8 cellular contexts compared by ENCODE assay signal in the genomic region with DNA sequence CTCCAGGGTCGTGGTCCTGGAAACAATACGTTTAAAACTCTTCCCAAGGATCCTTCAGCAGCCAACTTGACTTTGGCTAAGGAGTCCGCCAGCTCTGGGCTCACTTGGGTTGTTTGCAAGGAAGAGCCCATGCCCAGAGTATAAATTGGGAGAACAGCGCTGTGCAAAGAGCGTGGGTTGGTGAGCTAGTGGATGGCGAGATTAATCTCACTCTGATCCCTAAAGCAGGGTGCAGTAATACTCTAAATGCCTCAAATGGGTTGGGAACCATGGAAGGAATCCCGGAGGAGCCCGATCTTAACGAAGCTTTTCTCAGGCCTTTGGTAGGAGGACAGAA. TPM values are rescaled to one million over a fixed set of nuclear protein-coding genes. Genes with fewer than 3 reads are reported as not detected.
DNase-seq lines count a peak whose midpoint lies in the region; ATAC-seq and TF ChIP-seq lines count a peak whose summit lies in the region.

No MANE protein-coding gene starts in this region.

- no peaks in the 10 kb centered on the region for H3F3A ChIP-seq in neural cell (ENCODE audit: insufficient read depth, low read length, poor library complexity, severe bottlenecking)

- DNase-seq in CD14-positive monocyte (ENCODE audit: low spot score) (no peak), endothelial cell (ENCODE audit: low spot score) (no peak), superior temporal gyrus (ENCODE audit: extremely low spot score) (no peak)

- H3K36me3 Mint-ChIP-seq in CD14-positive monocyte (peaks cover 4 to 9% of the 10 kb centered on the region in 2 donors), endothelial cell (ENCODE audit: low read depth, unreplicated experiment) (no peaks in the 10 kb centered on the region)

- H3K79me2 ChIP-seq in OCI-LY3 (ENCODE audit: low read length) (peaks cover 43% of the 10 kb centered on the region), neural cell (replicated peaks; ENCODE audit: insufficient read depth, low read length) (peaks cover 20% of the 10 kb centered on the region)

- intact Hi-C loops in CD14-positive monocyte (cut with micrococcal nuclease), result no loop called here

- peak overlapping the region; percentile 81; the same call in 1 of the 2 replicates for H2AFZ ChIP-seq in OCI-LY3 (ENCODE audit: low read depth, low read length)
- peak overlapping the region; percentile 84 for H2AFZ ChIP-seq in neural cell (ENCODE audit: low read depth, low read length)

- H3K27me3 Mint-ChIP-seq in CD14-positive monocyte (ENCODE audit: low read depth in 3 of 3) (peaks cover 0 to 6% (median 3%) of the 10 kb centered on the region in 3 donors), endothelial cell (ENCODE audit: unreplicated experiment) (no peaks in the 10 kb centered on the region)

- H3K36me3 ChIP-seq in OCI-LY3 (replicated peaks; ENCODE audit: low read depth, low read length) (no peaks in the 10 kb centered on the region), neural cell (ENCODE audit: insufficient read depth, low read length) (no peaks in the 10 kb centered on the region)

- H3K4me1 ChIP-seq in OCI-LY3 (ENCODE audit: low read length), result peaks cover 20% of the 10 kb centered on the region

- peak overlapping the region; percentile 65; the same call in 1 of the 2 replicates for H3K9ac ChIP-seq in OCI-LY3 (ENCODE audit: low read length)
- peak overlapping the region; percentile 75 for H3K9ac ChIP-seq in neural cell (ENCODE audit: low read length)

- H3K4me1 Mint-ChIP-seq in CD14-positive monocyte, result peaks cover 34% of the 10 kb centered on the region
- H3K4me1 Mint-ChIP-seq in endothelial cell (ENCODE audit: unreplicated experiment), result peaks cover 18% of the 10 kb centered on the region

- H3K4me3 ChIP-seq in OCI-LY3 (ENCODE audit: low read length) (peak overlapping the region; percentile 91), neural cell (ENCODE audit: low read length) (peak overlapping the region; percentile 72)

- TF ChIP-seq EP300 in neural cell (conservative IDR thresholded peaks at IDR 0.05; ENCODE audit: poor library complexity, severe bottlenecking), result no peak

- H3K4me3 Mint-ChIP-seq in CD14-positive monocyte, result peak overlapping the region; percentile 92 to 98
- H3K4me3 Mint-ChIP-seq in endothelial cell (ENCODE audit: unreplicated experiment), result peak overlapping the region; percentile 93

- H3K9me3 ChIP-seq in OCI-LY3 (ENCODE audit: insufficient read depth, low read length), result no peaks in the 10 kb centered on the region
- H3K9me3 ChIP-seq in neural cell (ENCODE audit: low read length), result no peaks in the 10 kb centered on the region

- no peak for TF ChIP-seq CTCF in CD14-positive monocyte (IDR thresholded peaks at IDR 0.05)
- TF ChIP-seq CTCF in OCI-LY3 (IDR thresholded peaks at IDR 0.05; ENCODE audit: low read depth, low read length), result no peak
- TF ChIP-seq CTCF in endothelial cell (IDR thresholded peaks at IDR 0.05; ENCODE audit: unreplicated experiment), result no peak
- no peak for TF ChIP-seq CTCF in neural cell (IDR thresholded peaks at IDR 0.05; ENCODE audit: poor library complexity, severe bottlenecking)

- TF ChIP-seq RAD21 in neural cell (conservative IDR thresholded peaks at IDR 0.05), result no peak

- H3K27me3 ChIP-seq in OCI-LY3 (ENCODE audit: low read depth, low read length), result no peaks in the 10 kb centered on the region
- H3K27me3 ChIP-seq in neural cell (ENCODE audit: insufficient read depth, low read depth, low read length), result no peaks in the 10 kb centered on the region

- ATAC-seq in HG02678 (IDR thresholded peaks at IDR 0.05; ENCODE audit: unreplicated experiment) (no peak), GM18870 (IDR thresholded peaks at IDR 0.05; ENCODE audit: unreplicated experiment) (no peak), HG03469 (IDR thresholded peaks at IDR 0.05; ENCODE audit: unreplicated experiment) (no peak)

- H3K4me2 ChIP-seq in OCI-LY3 (ENCODE audit: low read length) (peak overlapping the region; percentile 80), neural cell (ENCODE audit: low read length) (peak overlapping the region; percentile 37)

- H3K27ac Mint-ChIP-seq in CD14-positive monocyte, result peak overlapping the region; percentile 92 to 96 (median 95)
- peak overlapping the region; percentile 34 for H3K27ac Mint-ChIP-seq in endothelial cell (ENCODE audit: unreplicated experiment)

- H4K20me1 ChIP-seq in OCI-LY3 (ENCODE audit: insufficient read depth, low read length), result no peaks in the 10 kb centered on the region
- no peaks in the 10 kb centered on the region for H4K20me1 ChIP-seq in neural cell (ENCODE audit: insufficient read depth)

- H3K9me3 Mint-ChIP-seq in CD14-positive monocyte (peaks cover 0 to 15% (median 7%) of the 10 kb centered on the region in 7 donors), endothelial cell (ENCODE audit: unreplicated experiment) (no peaks in the 10 kb centered on the region)

- no peaks in the 10 kb centered on the region for H3K9me2 ChIP-seq in neural cell (ENCODE audit: insufficient read depth, low read length)

- peak overlapping the region; percentile 65 for H3K27ac ChIP-seq in OCI-LY3 (ENCODE audit: low read length)
- H3K27ac ChIP-seq in neural cell (ENCODE audit: low read length), result peak overlapping the region; percentile 78

TF ChIP-seq in neural cell, 6 proteins besides CTCF, POLR2A, EP300 and RAD21:
- TF ChIP-seq TAF1 (IDR thresholded peaks at IDR 0.05; ENCODE audit: low read depth) (no peak), MXI1 (conservative IDR thresholded peaks at IDR 0.05; ENCODE audit: poor library complexity, severe bottlenecking) (no peak), POLR2AphosphoS5 (IDR thresholded peaks at IDR 0.05) (no peak)

RNA-seq across cellular contexts. Expression of gene SDHAF3, which starts 0.5 kb away (rescaled TPM):
- polyA plus RNA-seq in CD14-positive monocyte (10 to 100 TPM; 23.2 to 23.3 TPM), neural cell (26.0 and 28.3 TPM in 2 replicates)
- total RNA-seq in endothelial cell (ENCODE audit: unreplicated experiment), result 6.7 TPM
- polyA minus RNA-seq in neural cell, result 17.0 and 18.6 TPM in 2 replicates
